ENCODE assay signal across 8 cellular contexts in the genomic region with DNA sequence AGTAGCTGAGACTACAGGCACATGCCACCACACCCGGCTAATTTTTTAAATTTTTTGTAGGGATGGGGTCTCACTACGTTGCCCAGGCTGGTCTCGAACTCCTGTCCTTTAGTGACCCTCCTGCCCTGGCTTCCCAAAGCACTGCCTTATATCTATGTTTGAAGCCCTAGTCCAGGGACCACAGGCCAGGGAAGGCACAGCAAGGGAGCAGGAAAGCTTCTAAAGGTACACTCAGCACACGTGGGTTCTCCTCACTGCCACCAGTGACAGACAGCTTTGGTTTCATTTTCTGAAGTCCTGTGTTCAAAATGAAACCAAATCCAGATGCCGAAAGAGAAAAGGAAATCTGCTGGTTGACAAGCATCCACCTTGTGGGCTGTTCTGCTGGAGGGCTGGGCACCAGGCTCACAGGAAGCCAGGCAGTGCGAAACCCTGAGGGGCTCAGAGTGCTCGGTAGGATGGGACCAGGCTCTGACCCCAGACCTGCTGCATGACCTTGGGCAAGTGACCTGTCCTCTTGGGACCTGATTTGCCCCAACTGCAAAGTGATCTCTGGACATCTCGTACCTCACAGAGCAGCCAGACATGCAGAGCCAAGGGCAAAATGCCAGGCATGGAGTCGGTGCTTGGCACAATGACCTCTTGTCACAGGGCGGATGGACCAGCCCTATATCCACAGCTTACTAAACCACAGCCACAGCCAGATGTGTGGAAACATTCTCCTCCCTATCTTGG. TPM values are rescaled to one million over a fixed set of nuclear protein-coding genes. Genes with fewer than 3 reads are reported as not detected.
DNase-seq lines count a peak whose midpoint lies in the region; ATAC-seq and TF ChIP-seq lines count a peak whose summit lies in the region.
"Had no signal": no experiment of that assay in that cellular context is flagged by ENCODE, and none has a peak within 500 bp of the region (broad histone marks: within the 10 kb centered on the region; RNA-seq: fewer than 3 reads in every experiment).

No MANE protein-coding gene starts in this region.

- H2BK5ac ChIP-seq in IMR-90 (ENCODE audit: low read depth, low read length, poor library complexity, severe bottlenecking) = no peak overlapping the region

- H3K27ac ChIP-seq in IMR-90 (ENCODE audit: insufficient read depth, low read length) = no peak overlapping the region
- peak overlapping the region; percentile 37 to 49 for H3K27ac ChIP-seq in right atrium auricular region

- H3K4me1 ChIP-seq in IMR-90 (ENCODE audit: control insufficient read depth, insufficient read depth, low read length) = peaks cover 10% of the 10 kb centered on the region
- H3K4me1 ChIP-seq in right atrium auricular region = peaks cover 0 to 32% of the 10 kb centered on the region in 2 donors

- no peaks in the 10 kb centered on the region for H3K27me3 Mint-ChIP-seq in activated CD8-positive, alpha-beta T cell treated with anti-CD3 and anti-CD28 coated beads, Interleukin-2, amount 10 ng/mL, durations not matched to agents 7 days and 5 days (ENCODE audit: low read depth)
- H3K27me3 Mint-ChIP-seq in stimulated activated naive CD8-positive, alpha-beta T cell treated with anti-CD3 and anti-CD28 coated beads, Interleukin-15, Interleukin-2, amounts not matched to agents 100 ng/mL and 50 ng/mL, for 24 hours = peaks cover 2% of the 10 kb centered on the region

- dilution Hi-C loops in IMR-90 (cut with HindIII; ENCODE audit: low sequenced_read_pairs, unreplicated experiment) = no loop called here

- POLR2A ChIA-PET in IMR-90 (lab: Charles Lee; ENCODE audit: unreplicated experiment) = no interaction called here
- POLR2A ChIA-PET in activated CD8-positive, alpha-beta T cell treated with anti-CD3 and anti-CD28 coated beads, Interleukin-2, amount 10 ng/mL, durations not matched to agents 7 days and 5 days (lab: Charles Lee) = interaction anchor here (0.6 to 8.0 kb wide), 9 partner anchors 11 to 292 kb away, joined by 3 to 123 read pairs (median 5); a partner anchor contains a TSS

- no peak overlapping the region for H3K23ac ChIP-seq in IMR-90 (ENCODE audit: low read depth, low read length)

- no peak for TF ChIP-seq POLR2A in IMR-90 (IDR thresholded peaks at IDR 0.05; ENCODE audit: low read depth, low read length)

- peak overlapping the region; percentile 52; the same call in 2 of the 3 replicates for H2BK15ac ChIP-seq in IMR-90 (ENCODE audit: low read depth, low read length)

- no peak overlapping the region; the same call in 1 of the 2 replicates for H4K5ac ChIP-seq in IMR-90 (ENCODE audit: low read depth, low read length)

- H3K36me3 ChIP-seq in IMR-90 (ENCODE audit: control insufficient read depth, insufficient read depth, low read length) = peaks cover 14% of the 10 kb centered on the region; the same call in 1 of the 2 replicates
- no peaks in the 10 kb centered on the region for H3K36me3 ChIP-seq in right atrium auricular region

- H2BK120ac ChIP-seq in IMR-90 (ENCODE audit: low read depth, low read length) = peak overlapping the region; percentile 49; the same call in 1 of the 2 replicates

- CTCF ChIA-PET in IMR-90 (lab: Yijun Ruan, JAX) = interaction anchor here (0.6 to 1.2 kb wide), 3 partner anchors 288 to 304 kb away, joined by 3 to 4 read pairs (median 3); no protein-coding TSS in a partner anchor
- CTCF ChIA-PET in activated CD8-positive, alpha-beta T cell treated with anti-CD3 and anti-CD28 coated beads, Interleukin-2, amount 10 ng/mL, durations not matched to agents 7 days and 5 days (lab: Charles Lee) = interaction anchor here (0.7 to 8.3 kb wide), 16 partner anchors 8 to 304 kb away, joined by 3 to 210 read pairs (median 3); no protein-coding TSS in a partner anchor

- WGBS in IMR-90 (ENCODE audit: extremely low coverage in 2 of 2, insufficient read length in 1 of 2), 2 experiments = 82% methylated on average over 7 of the region's 10 CpGs; no CpG with 5 or more reads in 1 of the 2 experiments

- peak overlapping the region; percentile 30 for H3K4me3 Mint-ChIP-seq in activated CD8-positive, alpha-beta T cell treated with anti-CD3 and anti-CD28 coated beads, Interleukin-2, amount 10 ng/mL, durations not matched to agents 7 days and 5 days
- no peak overlapping the region for H3K4me3 Mint-ChIP-seq in stimulated activated naive CD8-positive, alpha-beta T cell treated with anti-CD3 and anti-CD28 coated beads, Interleukin-15, Interleukin-2, amounts not matched to agents 100 ng/mL and 50 ng/mL, for 24 hours

- H3K9ac ChIP-seq in IMR-90 (ENCODE audit: low read depth, low read length) = no peak overlapping the region

- peak overlapping the region; percentile 33 for H4K91ac ChIP-seq in IMR-90 (ENCODE audit: insufficient read depth, low read depth, low read length)

- H3K9me3 ChIP-seq in IMR-90 (ENCODE audit: control insufficient read depth, insufficient read depth, low read length) = no peaks in the 10 kb centered on the region
- no peaks in the 10 kb centered on the region for H3K9me3 ChIP-seq in right atrium auricular region

- peak overlapping the region; percentile 43 for H3K4ac ChIP-seq in IMR-90 (ENCODE audit: low read depth, low read length)

- peak overlapping the region; percentile 57 for H2BK20ac ChIP-seq in IMR-90 (ENCODE audit: low read depth, low read length)

- peak overlapping the region; percentile 59 for H2AFZ ChIP-seq in IMR-90 (replicated peaks; ENCODE audit: low read length, poor library complexity)

- H4K8ac ChIP-seq in IMR-90 (ENCODE audit: low read depth in 2 of 2, low read length in 2 of 2) = peak overlapping the region in 1 of 2 experiments; percentile 33; a peak in 1 of 4 replicates

- H2AK9ac ChIP-seq in IMR-90 (replicated peaks; ENCODE audit: low read depth, low read length, poor library complexity) = peak overlapping the region; percentile 69

- H3K14ac ChIP-seq in IMR-90 (replicated peaks; ENCODE audit: low read depth, low read length) = no peak overlapping the region; the same call in 1 of the 2 replicates

- intact Hi-C loops in IMR-90 (cut with micrococcal nuclease) = loop anchor here (10.0 kb wide), 1 partner anchor 124 kb away; no protein-coding TSS in a partner anchor

- H3K4me3 ChIP-seq in IMR-90 (ENCODE audit: insufficient read depth, low read depth, low read length) = no peak overlapping the region
- H3K4me3 ChIP-seq in right atrium auricular region = peak overlapping the region in 1 of 2 donors; percentile 25

- ATAC-seq in IMR-90 (ENCODE audit: low read depth) = no peak
- ATAC-seq in activated CD8-positive, alpha-beta T cell treated with anti-CD3 and anti-CD28 coated beads, Interleukin-2, amount 10 ng/mL, durations not matched to agents 7 days and 5 days = peak; percentile 14

- TF ChIP-seq CTCF in IMR-90 (conservative IDR thresholded peaks at IDR 0.05; ENCODE audit: low read depth, low read length) (no peak), right atrium auricular region (IDR thresholded peaks at IDR 0.05) (no peak)

- DNase-seq in IMR-90 = no peak
- peak; percentile 80 for DNase-seq in activated CD8-positive, alpha-beta T cell treated with anti-CD3 and anti-CD28 coated beads, Interleukin-2, amount 10 ng/mL, durations not matched to agents 7 days and 5 days
- DNase-seq in right atrium auricular region (ENCODE audit: low spot score) = peak; percentile 67
- no peak for DNase-seq in SIG-M5 treated with dmso at 0.1 percent for 504 hours (lab: John Stamatoyannopoulos, UW; ENCODE audit: unreplicated experiment)
- DNase-seq in NCI-H1092 treated with DMSO at 0.1 percent for 48 hours (lab: John Stamatoyannopoulos, UW) = no peak
- no peak for DNase-seq in NCI-H2227 (lab: John Stamatoyannopoulos, UW; ENCODE audit: unreplicated experiment)

- H4K20me1 ChIP-seq in IMR-90 (ENCODE audit: insufficient read depth, low read length) = peaks cover 17% of the 10 kb centered on the region

- H3K4me2 ChIP-seq in IMR-90 (ENCODE audit: low read depth, low read length) = no peak overlapping the region

- in situ Hi-C loops in IMR-90 (cut with MboI; ENCODE audit: low sequenced_read_pairs) = loop anchor here (5.0 kb wide), 1 partner anchor 104 kb away; no protein-coding TSS in a partner anchor

- peaks cover 16% of the 10 kb centered on the region for H3K36me3 Mint-ChIP-seq in activated CD8-positive, alpha-beta T cell treated with anti-CD3 and anti-CD28 coated beads, Interleukin-2, amount 10 ng/mL, durations not matched to agents 7 days and 5 days (ENCODE audit: low read depth)
- peaks cover 9% of the 10 kb centered on the region for H3K36me3 Mint-ChIP-seq in stimulated activated naive CD8-positive, alpha-beta T cell treated with anti-CD3 and anti-CD28 coated beads, Interleukin-15, Interleukin-2, amounts not matched to agents 100 ng/mL and 50 ng/mL, for 24 hours (ENCODE audit: low read depth)

- peaks cover 53% of the 10 kb centered on the region for H3K4me1 Mint-ChIP-seq in activated CD8-positive, alpha-beta T cell treated with anti-CD3 and anti-CD28 coated beads, Interleukin-2, amount 10 ng/mL, durations not matched to agents 7 days and 5 days (ENCODE audit: low read depth)
- peaks cover 45% of the 10 kb centered on the region for H3K4me1 Mint-ChIP-seq in stimulated activated naive CD8-positive, alpha-beta T cell treated with anti-CD3 and anti-CD28 coated beads, Interleukin-15, Interleukin-2, amounts not matched to agents 100 ng/mL and 50 ng/mL, for 24 hours (ENCODE audit: low read depth)

- no peaks in the 10 kb centered on the region for H3K9me1 ChIP-seq in IMR-90 (ENCODE audit: insufficient read depth, low read length)

- peak overlapping the region; percentile 76 for H3K27ac Mint-ChIP-seq in activated CD8-positive, alpha-beta T cell treated with anti-CD3 and anti-CD28 coated beads, Interleukin-2, amount 10 ng/mL, durations not matched to agents 7 days and 5 days
- H3K27ac Mint-ChIP-seq in stimulated activated naive CD8-positive, alpha-beta T cell treated with anti-CD3 and anti-CD28 coated beads, Interleukin-15, Interleukin-2, amounts not matched to agents 100 ng/mL and 50 ng/mL, for 24 hours = peak overlapping the region; percentile 10

- H3K18ac ChIP-seq in IMR-90 (ENCODE audit: low read depth, low read length) = no peak overlapping the region

- H3K56ac ChIP-seq in IMR-90 (ENCODE audit: extremely low read depth, insufficient read depth, low read length) = no peak overlapping the region

- H3K9me3 Mint-ChIP-seq in activated CD8-positive, alpha-beta T cell treated with anti-CD3 and anti-CD28 coated beads, Interleukin-2, amount 10 ng/mL, durations not matched to agents 7 days and 5 days (ENCODE audit: insufficient read depth) = no peaks in the 10 kb centered on the region
- H3K9me3 Mint-ChIP-seq in stimulated activated naive CD8-positive, alpha-beta T cell treated with anti-CD3 and anti-CD28 coated beads, Interleukin-15, Interleukin-2, amounts not matched to agents 100 ng/mL and 50 ng/mL, for 24 hours = no peaks in the 10 kb centered on the region

- TF ChIP-seq RAD21 in IMR-90 (IDR thresholded peaks at IDR 0.05; ENCODE audit: low read length) = no peak

- peak overlapping the region; percentile 70; the same call in 1 of the 2 replicates for H2AK5ac ChIP-seq in IMR-90 (ENCODE audit: low read depth, low read length)

- no TSS peak for BruUV-seq in IMR-90 (replicated peaks; lab: Mats Ljungman, UMichigan)

- peaks cover 5 to 19% of the 10 kb centered on the region in 2 experiments; a peak in 2 of 4 replicates for H3K79me1 ChIP-seq in IMR-90 (ENCODE audit: low read depth in 1 of 2, low read length in 2 of 2)

- peaks cover 3% of the 10 kb centered on the region; the same call in 1 of the 2 replicates for H3K27me3 ChIP-seq in IMR-90 (ENCODE audit: control insufficient read depth, insufficient read depth, low read length)
- H3K27me3 ChIP-seq in right atrium auricular region = no peaks in the 10 kb centered on the region

RNA-seq across cellular contexts. Expression of a gene that starts 2.7 kb away (rescaled TPM):
- total RNA-seq in IMR-90 (2012; rRNA removed) (2.0 and 2.2 TPM in 2 replicates), right atrium auricular region (1 to 10 TPM; 4.7 to 5.5 TPM)
- polyA plus RNA-seq in IMR-90 (2012; rRNA removed) = 19.9 and 22.0 TPM in 2 replicates
- 42.9 and 94.9 TPM in 2 replicates for polyA plus RNA-seq in IMR-90 (2012; cell fraction: cytosol; rRNA removed)
- polyA plus RNA-seq in IMR-90 (2012; cell fraction: nucleus; rRNA removed; ENCODE audit: low replicate concordance) = 109 and 179 TPM in 2 replicates
- 100 to 1,000 TPM; 170 to 174 TPM for total RNA-seq in activated CD8-positive, alpha-beta T cell treated with anti-CD3 and anti-CD28 coated beads, Interleukin-2, amount 10 ng/mL, durations not matched to agents 7 days and 5 days

RNA-seq across cellular contexts. Expression of a gene that starts 10.4 kb away (rescaled TPM):
- total RNA-seq in IMR-90 (2012; rRNA removed) = not detected in 2 replicates
- not detected in 2 replicates for polyA plus RNA-seq in IMR-90 (2012; rRNA removed)
- polyA plus RNA-seq in IMR-90 (2012; cell fraction: cytosol; rRNA removed) = not detected in 2 replicates
- polyA plus RNA-seq in IMR-90 (2012; cell fraction: nucleus; rRNA removed; ENCODE audit: low replicate concordance) = not detected in 2 replicates
- total RNA-seq in activated CD8-positive, alpha-beta T cell treated with anti-CD3 and anti-CD28 coated beads, Interleukin-2, amount 10 ng/mL, durations not matched to agents 7 days and 5 days = not detected
- total RNA-seq in right atrium auricular region = not detected
- total RNA-seq: omental fat pad had no signal

RNA-seq across cellular contexts. Expression of a gene that starts 14.7 kb away (rescaled TPM):
- total RNA-seq in IMR-90 (2012; rRNA removed) = not detected in 2 replicates
- not detected in 2 replicates for polyA plus RNA-seq in IMR-90 (2012; rRNA removed)
- not detected in 2 replicates for polyA plus RNA-seq in IMR-90 (2012; cell fraction: cytosol; rRNA removed)
- not detected in 2 replicates for polyA plus RNA-seq in IMR-90 (2012; cell fraction: nucleus; rRNA removed; ENCODE audit: low replicate concordance)
- not detected for total RNA-seq in activated CD8-positive, alpha-beta T cell treated with anti-CD3 and anti-CD28 coated beads, Interleukin-2, amount 10 ng/mL, durations not matched to agents 7 days and 5 days
- not detected for total RNA-seq in right atrium auricular region
- total RNA-seq: omental fat pad had no signal

RNA-seq across cellular contexts. Expression of a gene that starts 17.6 kb away (rescaled TPM):
- total RNA-seq in IMR-90 (2012; rRNA removed) (not detected in 2 replicates), right atrium auricular region (not detected)
- not detected in 2 replicates for polyA plus RNA-seq in IMR-90 (2012; rRNA removed)
- not detected in 2 replicates for polyA plus RNA-seq in IMR-90 (2012; cell fraction: cytosol; rRNA removed)
- polyA plus RNA-seq in IMR-90 (2012; cell fraction: nucleus; rRNA removed; ENCODE audit: low replicate concordance) = not detected in 2 replicates
- total RNA-seq in activated CD8-positive, alpha-beta T cell treated with anti-CD3 and anti-CD28 coated beads, Interleukin-2, amount 10 ng/mL, durations not matched to agents 7 days and 5 days = not detected
- total RNA-seq: omental fat pad had no signal

RNA-seq across cellular contexts. Expression of a gene that starts 22.4 kb away (rescaled TPM):
- total RNA-seq in IMR-90 (2012; rRNA removed) (not detected in 2 replicates), right atrium auricular region (not detected)
- not detected in 2 replicates for polyA plus RNA-seq in IMR-90 (2012; rRNA removed)
- polyA plus RNA-seq in IMR-90 (2012; cell fraction: cytosol; rRNA removed) = not detected in 2 replicates
- polyA plus RNA-seq in IMR-90 (2012; cell fraction: nucleus; rRNA removed; ENCODE audit: low replicate concordance) = not detected in 2 replicates
- not detected for total RNA-seq in activated CD8-positive, alpha-beta T cell treated with anti-CD3 and anti-CD28 coated beads, Interleukin-2, amount 10 ng/mL, durations not matched to agents 7 days and 5 days
- total RNA-seq: omental fat pad had no signal

Comparison
In these comparisons a context has a peak if more than half of its experiments do, and no peak if none do; other contexts are left out.
1. DNase-seq: peak in activated CD8-positive, alpha-beta T cell treated with anti-CD3 and anti-CD28 coated beads, Interleukin-2, amount 10 ng/mL, durations not matched to agents 7 days and 5 days (single experiment) and right atrium auricular region (single experiment); none in IMR-90 (single experiment), SIG-M5 treated with dmso at 0.1 percent for 504 hours (single experiment), NCI-H1092 treated with DMSO at 0.1 percent for 48 hours (single experiment) and NCI-H2227 (single experiment).
2. RNA of a gene that starts 2.7 kb away (total RNA-seq): 170 to 174 TPM in activated CD8-positive, alpha-beta T cell treated with anti-CD3 and anti-CD28 coated beads, Interleukin-2, amount 10 ng/mL, durations not matched to agents 7 days and 5 days; 4.7 to 5.5 TPM in right atrium auricular region and 2.0 to 2.2 TPM in IMR-90; every median in the first group is over 10 times any median in the second.